ENCODE assay signal across 8 cellular contexts in the genomic region with DNA sequence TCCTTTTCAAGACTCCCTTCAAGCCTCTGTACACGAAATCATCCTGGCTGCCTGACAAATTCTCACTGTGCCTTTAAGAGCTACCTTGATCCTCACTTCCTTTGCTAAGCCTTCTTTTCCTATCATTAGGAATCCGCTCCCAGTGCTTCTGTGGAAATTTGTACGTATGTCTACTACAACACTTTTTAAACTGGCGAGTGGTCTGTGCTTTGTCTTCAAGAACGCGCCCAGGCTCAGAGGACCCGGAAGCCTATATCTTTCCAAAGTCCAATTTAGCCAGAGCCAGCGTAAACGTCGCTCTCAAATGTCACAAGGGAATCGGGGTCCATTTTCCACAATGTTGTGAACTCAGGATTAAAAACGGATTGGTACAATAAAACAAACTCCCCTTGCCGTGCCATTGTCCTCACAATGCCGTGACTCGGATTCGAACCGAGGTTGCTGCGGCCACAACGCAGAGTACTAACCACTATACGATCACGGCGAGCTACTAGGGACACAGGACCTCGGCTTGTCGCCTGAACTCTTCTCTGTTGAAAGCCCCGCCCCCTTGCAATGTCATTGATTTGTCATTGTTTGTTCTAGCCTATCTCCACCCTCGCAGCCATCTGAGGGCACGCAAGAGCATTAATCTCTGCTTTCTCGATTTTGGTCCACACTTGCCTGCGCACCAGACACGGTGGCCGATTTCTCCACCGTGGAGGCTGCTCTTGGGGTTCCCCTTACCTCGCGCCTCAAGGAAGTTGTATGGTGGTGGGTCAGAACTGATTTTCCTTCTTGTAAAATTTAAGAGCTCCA. TPM values are rescaled to one million over a fixed set of nuclear protein-coding genes. Genes with fewer than 3 reads are reported as not detected.
DNase-seq lines count a peak whose midpoint lies in the region; ATAC-seq and TF ChIP-seq lines count a peak whose summit lies in the region.

No MANE protein-coding gene starts in this region.

- H3K79me2 ChIP-seq in DND-41 (ENCODE audit: insufficient read depth, low read length): no peaks in the 10 kb centered on the region

- no peak overlapping the region for H3K27ac Mint-ChIP-seq in activated T-helper 17 cell treated with anti-CD3 and anti-CD28 coated beads, Interleukin-2, amount 50 U/mL, for 72 hours

- H3K9ac ChIP-seq in DND-41 (ENCODE audit: low read depth, low read length): peak overlapping the region; percentile 74

- TF ChIP-seq CTCF in DND-41 (IDR thresholded peaks at IDR 0.05; ENCODE audit: borderline replicate concordance, extremely low read depth, low read length, poor library complexity, severe bottlenecking): no peak
- TF ChIP-seq CTCF in foreskin fibroblast (IDR thresholded peaks at IDR 0.05; ENCODE audit: low read depth, low read length): no peak

- peaks cover 6% of the 10 kb centered on the region for H3K36me3 Mint-ChIP-seq in activated T-helper 17 cell treated with anti-CD3 and anti-CD28 coated beads, Interleukin-2, amount 50 U/mL, for 72 hours (ENCODE audit: low read depth)

- H3K4me2 ChIP-seq in DND-41 (ENCODE audit: insufficient read depth, low read length): peak overlapping the region; percentile 93

- H2AFZ ChIP-seq in DND-41 (ENCODE audit: low read depth, low read length) (peak overlapping the region; percentile 92), neuron (ENCODE audit: low read depth, low read length) (peak overlapping the region; percentile 66)

- H3K27me3 ChIP-seq in DND-41 (ENCODE audit: insufficient read depth, low read length, poor library complexity) (no peaks in the 10 kb centered on the region), neuron (ENCODE audit: insufficient read depth, low read length) (no peaks in the 10 kb centered on the region)

- peaks cover 9% of the 10 kb centered on the region for H3K4me1 Mint-ChIP-seq in activated T-helper 17 cell treated with anti-CD3 and anti-CD28 coated beads, Interleukin-2, amount 50 U/mL, for 72 hours

- no peaks in the 10 kb centered on the region for H4K20me1 ChIP-seq in DND-41 (ENCODE audit: insufficient read depth, low read length)

- H3K27me3 Mint-ChIP-seq in activated T-helper 17 cell treated with anti-CD3 and anti-CD28 coated beads, Interleukin-2, amount 50 U/mL, for 72 hours: no peaks in the 10 kb centered on the region

- H3K9me3 Mint-ChIP-seq in activated T-helper 17 cell treated with anti-CD3 and anti-CD28 coated beads, Interleukin-2, amount 50 U/mL, for 72 hours: no peaks in the 10 kb centered on the region

- peak; percentile 66 for ATAC-seq in DND-41 (ENCODE audit: insufficient read depth, low read depth)
- ATAC-seq in GM21825 (IDR thresholded peaks at IDR 0.05; ENCODE audit: unreplicated experiment): peak; percentile 40
- ATAC-seq in activated T-helper 17 cell treated with anti-CD3 and anti-CD28 coated beads, Interleukin-2, amount 50 U/mL, for 72 hours (replicated peaks): peak; percentile 65

- H3K4me1 ChIP-seq in DND-41 (ENCODE audit: insufficient read depth, low read length) (peaks cover 42% of the 10 kb centered on the region), neuron (ENCODE audit: insufficient read depth, low read length) (peaks cover 5% of the 10 kb centered on the region)

- DNase-seq in DND-41 (peak; percentile 94), Kasumi-1 (lab: John Stamatoyannopoulos, UW) (peak; percentile 68 to 89), RPMI7951 (ENCODE audit: low read depth) (peak; percentile 96), foreskin fibroblast (peak; percentile 94 to 97), stromal cell of bone marrow (ENCODE audit: low read depth) (peak; percentile 80)

- H3K9me3 ChIP-seq in DND-41 (ENCODE audit: insufficient read depth, low read length, severe bottlenecking): no peaks in the 10 kb centered on the region
- no peaks in the 10 kb centered on the region for H3K9me3 ChIP-seq in neuron (ENCODE audit: low read length)

- no peaks in the 10 kb centered on the region for H3K36me3 ChIP-seq in DND-41 (ENCODE audit: insufficient read depth, low read length)
- no peaks in the 10 kb centered on the region for H3K36me3 ChIP-seq in neuron (ENCODE audit: insufficient read depth, low read length)

- H3K4me3 ChIP-seq in DND-41 (ENCODE audit: low read depth in 1 of 2, low read length in 2 of 2) (peak overlapping the region; percentile 41 to 61), foreskin fibroblast (ENCODE audit: low read depth in 1 of 2, low read length in 2 of 2) (peak overlapping the region; percentile 72 to 81), neuron (ENCODE audit: low read length) (peak overlapping the region; percentile 68)

- peak overlapping the region; percentile 90 for H3K27ac ChIP-seq in DND-41 (ENCODE audit: low read length)

- H3K4me3 Mint-ChIP-seq in activated T-helper 17 cell treated with anti-CD3 and anti-CD28 coated beads, Interleukin-2, amount 50 U/mL, for 72 hours: no peak overlapping the region

RNA-seq across cellular contexts. Expression of a gene that starts 12.4 kb away (rescaled TPM):
- total RNA-seq in RPMI7951 (2014; rRNA removed; shearing (Covaris generic)): 2.3 and 4.4 TPM in 2 replicates
- 100 to 1,000 TPM in 1 of 2 donors, 1 to 10 TPM in 1; 2.7 to 111 TPM for total RNA-seq in activated T-helper 17 cell treated with anti-CD3 and anti-CD28 coated beads, Interleukin-2, amount 50 U/mL, for 72 hours

RNA-seq across cellular contexts. Expression of a gene that starts 51.8 kb away (rescaled TPM):
- total RNA-seq in RPMI7951 (2014; rRNA removed; shearing (Covaris generic)): not detected in 2 replicates
- total RNA-seq in activated T-helper 17 cell treated with anti-CD3 and anti-CD28 coated beads, Interleukin-2, amount 50 U/mL, for 72 hours: not detected

Comparison
In these comparisons a context has a peak if more than half of its experiments do, and no peak if none do; other contexts are left out.
1. Peak in every context shown above with its lines: DNase-seq, ATAC-seq, H3K4me3 ChIP-seq and H3K27ac ChIP-seq.